ENCODE assay signal across 8 cellular contexts in genomic region chr5:126780165-126780827, GRCh38. TPM values are rescaled to one million over a fixed set of nuclear protein-coding genes. Genes with fewer than 3 reads are reported as not detected.
DNase-seq lines count a peak whose midpoint lies in the region; ATAC-seq and TF ChIP-seq lines count a peak whose summit lies in the region.

No MANE protein-coding gene starts in this region.

- intact Hi-C loops in HCT116 (cut with micrococcal nuclease) (loop anchor here (1.0 kb wide), 2 partner anchors 104 to 124 kb away; no protein-coding TSS in a partner anchor), prostate gland (cut with DNase I) (no loop called here)

- RAD21 ChIA-PET in HCT116 (lab: Charles Lee; ENCODE audit: low non-redundant PET in 1 of 2, low total read pairs in 2 of 2, uncharacterized antibody in 2 of 2, unreplicated experiment in 2 of 2), result no interaction called here

- H3K27me3 ChIP-seq in HCT116 (ENCODE audit: insufficient read depth, low read length) (no peaks in the 10 kb centered on the region), prostate gland (replicated peaks; ENCODE audit: insufficient read depth) (no peaks in the 10 kb centered on the region)

- H4K20me1 ChIP-seq in HCT116 (ENCODE audit: insufficient read depth), result peaks cover 20% of the 10 kb centered on the region; the same call in 1 of the 2 replicates

- TF ChIP-seq RAD21 in HCT116 (IDR thresholded peaks at IDR 0.05; ENCODE audit: low read depth), result peak; percentile 73

- peak overlapping the region; percentile 13; the same call in 1 of the 2 replicates for H3K4me2 ChIP-seq in HCT116 (ENCODE audit: low read length)

- H3K79me2 ChIP-seq in HCT116 (ENCODE audit: insufficient read depth, low read length), result peaks cover 82% of the 10 kb centered on the region

- DNase-seq in COLO668 (lab: John Stamatoyannopoulos, UW; ENCODE audit: unreplicated experiment) (peak; percentile 20), HCT116 (ENCODE audit: low read depth, low spot score) (no peak), NOMO-1 treated with dmso at 0.1 percent for 144 hours (lab: John Stamatoyannopoulos, UW; ENCODE audit: unreplicated experiment) (peak; percentile 39), foreskin fibroblast (peak; percentile 70 to 88), prostate gland (ENCODE audit: low spot score) (peak; percentile 46)
- DNase-seq in activated T-helper 9 cell treated with anti-CD3 and anti-CD28 coated beads, Interleukin-2, amount 50 U/mL, for 16 hours (ENCODE audit: low read depth), result peak; percentile 17

- CTCF ChIA-PET in HCT116 (lab: Charles Lee), result interaction anchor here (0.7 to 1.9 kb wide), 5 partner anchors 8 to 122 kb away, joined by 3 to 8 read pairs (median 4); no protein-coding TSS in a partner anchor

- ATAC-seq in HCT116 (no peak), HG03025 (IDR thresholded peaks at IDR 0.05; ENCODE audit: low FRiP score, unreplicated experiment) (no peak), HG02840 (IDR thresholded peaks at IDR 0.05; ENCODE audit: low FRiP score, unreplicated experiment) (no peak)

- 0 out of 2 replicates have a peak overlapping the region, but pooled peaks have one; percentile 10 for H3K9ac ChIP-seq in HCT116 (ENCODE audit: low read length)

- H3K4me3 ChIP-seq in HCT116 (replicated peaks in 1 of 2; ENCODE audit: low read depth in 1 of 2, low read length in 2 of 2) (no peak overlapping the region), foreskin fibroblast (ENCODE audit: low read depth in 1 of 2, low read length in 2 of 2) (peak overlapping the region in 1 of 2 donors; percentile 32), prostate gland (no peak overlapping the region)

- H3K4me1 ChIP-seq in HCT116 (ENCODE audit: control insufficient read depth in 1 of 2, insufficient read depth in 2 of 2, low read length in 2 of 2) (peaks cover 13 to 36% of the 10 kb centered on the region in 2 experiments), prostate gland (replicated peaks) (no peaks in the 10 kb centered on the region)

- WGBS in prostate gland, result 30% methylated on average over 7 of the region's 7 CpGs

- H3K36me3 ChIP-seq in HCT116 (ENCODE audit: control insufficient read depth in 1 of 2, insufficient read depth in 2 of 2, low read length in 2 of 2) (peaks cover 0 to 3% of the 10 kb centered on the region in 2 experiments; a peak in 2 of 4 replicates), prostate gland (no peaks in the 10 kb centered on the region)

- H3K9me3 ChIP-seq in HCT116 (ENCODE audit: control insufficient read depth in 1 of 2, insufficient read depth in 1 of 2, low read depth in 1 of 2, low read length in 2 of 2) (no peaks in the 10 kb centered on the region), prostate gland (no peaks in the 10 kb centered on the region)

- TF ChIP-seq CTCF in HCT116 (IDR thresholded peaks at IDR 0.05 in 2 of 3, conservative IDR thresholded peaks at IDR 0.05 in 1 of 3; ENCODE audit: borderline replicate concordance in 1 of 3, insufficient read depth in 1 of 3, low read depth in 2 of 3, low read length in 2 of 3) (peak; percentile 47 to 78 (median 70); a peak in 5 of 6 replicates), foreskin fibroblast (IDR thresholded peaks at IDR 0.05; ENCODE audit: low read depth, low read length) (peak; percentile 61), prostate gland (IDR thresholded peaks at IDR 0.05) (peak; percentile 11 to 75 (median 66))

- H3K27ac ChIP-seq in HCT116 (ENCODE audit: low read depth, low read length) (peak overlapping the region; percentile 14; the same call in 1 of the 2 replicates), prostate gland (no peak overlapping the region)

- H3K9me2 ChIP-seq in HCT116 (ENCODE audit: insufficient read depth), result no peaks in the 10 kb centered on the region

- POLR2A ChIA-PET in HCT116 (lab: Charles Lee), result no interaction called here

- H2AFZ ChIP-seq in HCT116 (ENCODE audit: low read depth, low read length, poor library complexity, severe bottlenecking), result no peak overlapping the region

- TF ChIP-seq POLR2A in HCT116 (IDR thresholded peaks at IDR 0.05; ENCODE audit: borderline replicate concordance, extremely low read depth, insufficient read depth, insufficient read length) (no peak), prostate gland (IDR thresholded peaks at IDR 0.05) (no peak)

- BruUV-seq in HCT116 (replicated peaks; lab: Mats Ljungman, UMichigan), result no TSS peak

TF ChIP-seq in HCT116, 20 proteins besides CTCF, POLR2A, EP300 and RAD21:
- no peak for TF ChIP-seq TCF7L2 (IDR thresholded peaks at IDR 0.05; ENCODE audit: borderline replicate concordance, extremely low read depth, insufficient read depth, insufficient read length)
- TF ChIP-seq ZBTB33 (IDR thresholded peaks at IDR 0.05; ENCODE audit: extremely low read depth, insufficient replicate concordance, low read length), result no peak
- no peak for TF ChIP-seq YY1 (IDR thresholded peaks at IDR 0.05; ENCODE audit: extremely low read depth, insufficient replicate concordance, low read depth, low read length)
- TF ChIP-seq ZNF274 (IDR thresholded peaks at IDR 0.05; ENCODE audit: low read depth, low read length), result no peak
- TF ChIP-seq POLR2AphosphoS5 (IDR thresholded peaks at IDR 0.05; ENCODE audit: low read depth, low read length), result no peak
- no peak for TF ChIP-seq SP1 (IDR thresholded peaks at IDR 0.05; ENCODE audit: low read depth)
- TF ChIP-seq MAX (IDR thresholded peaks at IDR 0.05), result no peak
- TF ChIP-seq EZH2phosphoT487 (IDR thresholded peaks at IDR 0.05; ENCODE audit: borderline replicate concordance), result no peak
- TF ChIP-seq EGR1 (IDR thresholded peaks at IDR 0.05; ENCODE audit: low read depth), result no peak
- TF ChIP-seq CEBPB (IDR thresholded peaks at IDR 0.05; ENCODE audit: low read depth), result no peak
- no peak for TF ChIP-seq SRF (IDR thresholded peaks at IDR 0.05; ENCODE audit: low read depth)
- no peak for TF ChIP-seq ELF1 (IDR thresholded peaks at IDR 0.05; ENCODE audit: borderline replicate concordance, low read depth)
- TF ChIP-seq JUND (IDR thresholded peaks at IDR 0.05), result no peak

RNA-seq across cellular contexts. Expression of gene LMNB1, which starts 3.4 kb away (rescaled TPM):
- total RNA-seq in HCT116 (2021; ENCODE audit: unreplicated experiment) (150 TPM), prostate gland (10 to 100 TPM; 11.5 to 12.2 TPM)
- 67.6 and 89.2 TPM in 2 replicates for polyA plus RNA-seq in HCT116 (2012)

Comparison
In these comparisons a context has a peak if more than half of its experiments do, and no peak if none do; other contexts are left out.
1. RNA of gene LMNB1, which starts 3.4 kb away (total RNA-seq): 150 TPM in HCT116 (single experiment); 11.5 to 12.2 TPM in prostate gland; every median in the first group is over 10 times any median in the second.
2. Peak in every context shown above with its lines, with median percentiles within 50 percentile points of each other: CTCF ChIP-seq.